In the genomic region with DNA sequence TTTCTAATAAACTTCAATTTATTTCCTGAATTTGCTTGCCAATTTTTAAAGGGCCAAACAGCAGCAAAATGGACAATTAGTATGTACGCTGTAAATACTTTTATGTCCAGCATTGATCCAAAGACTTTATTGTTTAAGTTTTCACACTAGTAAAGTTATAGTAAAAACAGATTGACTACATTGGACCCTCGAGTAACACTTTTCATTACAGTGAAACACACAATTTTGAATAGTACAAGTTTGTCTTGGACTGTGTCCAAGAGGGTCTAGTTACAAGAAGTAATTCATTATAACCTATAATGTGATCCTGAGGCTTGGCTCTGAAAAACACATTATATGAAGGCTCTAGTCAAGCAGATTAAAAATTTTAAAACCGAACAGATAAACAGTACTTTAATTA, we compare ENCODE assay signal across 29 cellular contexts. TPM values are rescaled to one million over a fixed set of nuclear protein-coding genes. Genes with fewer than 3 reads are reported as not detected.
DNase-seq lines count a peak whose midpoint lies in the region; ATAC-seq and TF ChIP-seq lines count a peak whose summit lies in the region.
"Had no signal": no experiment of that assay in that cellular context is flagged by ENCODE, and none has a peak within 500 bp of the region (broad histone marks: within the 10 kb centered on the region; RNA-seq: fewer than 3 reads in every experiment).

No MANE protein-coding gene starts in this region.

- in situ Hi-C loops in mammary epithelial cell (cut with MboI; ENCODE audit: low sequenced_read_pairs in 2 of 2): loop anchor here in 1 of 2 donors (10.0 kb wide), 1 partner anchor 77 kb away; no protein-coding TSS in a partner anchor

- H3K4me2 ChIP-seq in mammary epithelial cell (ENCODE audit: insufficient read depth, low read depth, low read length): peak overlapping the region; percentile 66
- H3K4me2 ChIP-seq in hepatocyte: no peak overlapping the region
- H3K4me2 ChIP-seq: BLaER1, GM23338 had no signal

- H3K27ac ChIP-seq in mammary epithelial cell (ENCODE audit: insufficient read depth, low read depth, low read length): no peak overlapping the region
- H3K27ac ChIP-seq in hepatocyte: no peak overlapping the region
- H3K27ac ChIP-seq: BLaER1, RWPE1, SJSA1, skin epidermis, WERI-Rb-1 had no signal

- no peak for ATAC-seq in GM19463 (IDR thresholded peaks at IDR 0.05; ENCODE audit: unreplicated experiment)
- ATAC-seq: effector memory CD8-positive, alpha-beta T cell; GM23338; left lobe of liver; stimulated activated naive B cell treated with anti-CD40 and anti-IgM and Interleukin-4, amounts not matched to agents 10 μg/mL and 1 μg/mL and 100 μg/mL, for 72 hours had no signal

- peaks cover 30% of the 10 kb centered on the region for H3K36me3 ChIP-seq in mammary epithelial cell (ENCODE audit: insufficient read depth, low read length)
- no peaks in the 10 kb centered on the region for H3K36me3 ChIP-seq in hepatocyte (replicated peaks; ENCODE audit: insufficient read depth, low read depth)
- H3K36me3 ChIP-seq: BLaER1, SJSA1, WERI-Rb-1 had no signal

- H3K9ac ChIP-seq in mammary epithelial cell (ENCODE audit: insufficient read depth, low read length): no peak overlapping the region
- H3K9ac ChIP-seq: BLaER1 had no signal

- H3K4me3 ChIP-seq in mammary epithelial cell (replicated peaks in 1 of 3; ENCODE audit: insufficient read depth in 1 of 3, low read depth in 2 of 3, low read length in 3 of 3) (no peak overlapping the region), hepatocyte (no peak overlapping the region)
- H3K4me3 ChIP-seq: BLaER1, GM23338, SJSA1, skin epidermis had no signal

- CTCF ChIA-PET in mammary epithelial cell (lab: Charles Lee; ENCODE audit: low non-redundant PET): no interaction called here

- TF ChIP-seq RAD21 in Ishikawa (IDR thresholded peaks at IDR 0.05; ENCODE audit: low read depth): no peak

- H2AFZ ChIP-seq in mammary epithelial cell (ENCODE audit: low read depth, low read length) (no peak overlapping the region), hepatocyte (no peak overlapping the region)
- H2AFZ ChIP-seq: GM23338 had no signal

- peak; percentile 80 for TF ChIP-seq EP300 in Ishikawa (IDR thresholded peaks at IDR 0.05; ENCODE audit: borderline replicate concordance)

- no peaks in the 10 kb centered on the region for H3K9me2 ChIP-seq in hepatocyte (replicated peaks; ENCODE audit: insufficient read depth)

- peak; percentile 87 for DNase-seq in NCI-H1105 treated with DMSO at 0.1 percent for 48 hours (lab: John Stamatoyannopoulos, UW)
- DNase-seq in NCI-H69 (lab: John Stamatoyannopoulos, UW): peak; percentile 89
- DNase-seq in mammary epithelial cell: no peak
- DNase-seq in hepatocyte (ENCODE audit: low spot score): no peak
- no peak for DNase-seq in NCI-H526 (lab: John Stamatoyannopoulos, UW)
- DNase-seq: activated CD4-positive, alpha-beta T cell treated with anti-CD3 and anti-CD28 coated beads, Interleukin-2, amount 10 ng/mL, durations not matched to agents 24 days and 14 days; activated CD8-positive, alpha-beta memory T cell treated with anti-CD3 and anti-CD28 coated beads for 24 hours; activated naive CD8-positive, alpha-beta T cell treated with anti-CD3 and anti-CD28 coated beads for 36 hours; activated T-cell treated with anti-CD3 and anti-CD28 coated beads for 4 hours; anterior cingulate cortex; cortex of kidney; DND-41; effector memory CD8-positive, alpha-beta T cell; HFFc6; NCI-H1694; NCI-H226; stimulated activated naive B cell treated with anti-CD40 and anti-IgM and Interleukin-4, amounts not matched to agents 10 μg/mL and 1 μg/mL and 100 μg/mL, for 72 hours; substantia nigra; T1000; trophoblast cell; WERI-Rb-1 had no signal

- intact Hi-C loops in mammary epithelial cell (cut with micrococcal nuclease): no loop called here

- H3K4me1 ChIP-seq in mammary epithelial cell (ENCODE audit: insufficient read depth, low read length) (peaks cover 33% of the 10 kb centered on the region), hepatocyte (ENCODE audit: insufficient read depth) (no peaks in the 10 kb centered on the region)
- H3K4me1 ChIP-seq: BLaER1, SJSA1 had no signal

- dilution Hi-C loops in mammary epithelial cell (cut with HindIII; ENCODE audit: low sequenced_read_pairs): no loop called here

- 22% methylated on average over 3 of the region's 3 CpGs for WGBS in mammary epithelial cell (ENCODE audit: low coverage, missing lambda C conversion rate)
- WGBS in hepatocyte (ENCODE audit: low lambda C conversion rate, missing lambda C conversion rate): 43% methylated on average over 3 of the region's 3 CpGs

- H3K9me3 ChIP-seq in mammary epithelial cell (replicated peaks; ENCODE audit: insufficient read depth, low read length) (no peaks in the 10 kb centered on the region), hepatocyte (ENCODE audit: low read depth) (no peaks in the 10 kb centered on the region)
- H3K9me3 ChIP-seq: BLaER1, SJSA1 had no signal

- peaks cover 81% of the 10 kb centered on the region for H3K79me2 ChIP-seq in mammary epithelial cell (ENCODE audit: insufficient read depth, low read length)
- no peaks in the 10 kb centered on the region for H3K79me2 ChIP-seq in hepatocyte

- TF ChIP-seq CTCF in mammary epithelial cell (conservative IDR thresholded peaks at IDR 0.05 in 1 of 2, IDR thresholded peaks at IDR 0.05 in 1 of 2; ENCODE audit: extremely low read depth in 1 of 2, insufficient read depth in 1 of 2, low read depth in 1 of 2, low read length in 2 of 2): no peak
- TF ChIP-seq CTCF in hepatocyte (IDR thresholded peaks at IDR 0.05; ENCODE audit: poor library complexity): no peak

- H4K20me1 ChIP-seq in mammary epithelial cell (ENCODE audit: insufficient read depth, low read length): no peaks in the 10 kb centered on the region
- no peaks in the 10 kb centered on the region for H4K20me1 ChIP-seq in hepatocyte (ENCODE audit: insufficient read depth, poor library complexity, severe bottlenecking)
- H4K20me1 ChIP-seq: BLaER1 had no signal

- H3K27me3 ChIP-seq in mammary epithelial cell (ENCODE audit: insufficient read depth, low read length): no peaks in the 10 kb centered on the region
- no peaks in the 10 kb centered on the region for H3K27me3 ChIP-seq in hepatocyte
- H3K27me3 ChIP-seq: BLaER1, SJSA1 had no signal

- no TSS peak for BruUV-seq in mammary epithelial cell (replicated peaks; lab: Mats Ljungman, UMichigan)

TF ChIP-seq in Ishikawa, 13 proteins besides CTCF, POLR2A, EP300 and RAD21:
- TF ChIP-seq TCF12 (IDR thresholded peaks at IDR 0.05; ENCODE audit: low read depth) (peak; percentile 58; the same call in 1 of the 2 replicates), TEAD4 (IDR thresholded peaks at IDR 0.05) (peak; percentile 26; the same call in 1 of the 2 replicates), NFIC (IDR thresholded peaks at IDR 0.05) (peak; percentile 96), TAF1 (IDR thresholded peaks at IDR 0.05; ENCODE audit: low read depth) (no peak), REST (IDR thresholded peaks at IDR 0.05; ENCODE audit: low read depth) (no peak), FOXM1 (IDR thresholded peaks at IDR 0.05; ENCODE audit: borderline replicate concordance, low read depth) (peak; percentile 77)
- TF ChIP-seq, protein P1, sequence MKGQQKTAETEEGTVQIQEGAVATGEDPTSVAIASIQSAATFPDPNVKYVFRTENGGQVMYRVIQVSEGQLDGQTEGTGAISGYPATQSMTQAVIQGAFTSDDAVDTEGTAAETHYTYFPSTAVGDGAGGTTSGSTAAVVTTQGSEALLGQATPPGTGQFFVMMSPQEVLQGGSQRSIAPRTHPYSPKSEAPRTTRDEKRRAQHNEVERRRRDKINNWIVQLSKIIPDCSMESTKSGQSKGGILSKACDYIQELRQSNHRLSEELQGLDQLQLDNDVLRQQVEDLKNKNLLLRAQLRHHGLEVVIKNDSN (IDR thresholded peaks at IDR 0.05): no peak

RNA-seq across cellular contexts. Expression of gene RBBP8, which starts 11.4 kb away (rescaled TPM):
- total RNA-seq in mammary epithelial cell (100 to 1,000 TPM; 165 to 692 TPM), hepatocyte (17.3 and 25.7 TPM in 2 replicates)
- polyA plus RNA-seq in mammary epithelial cell (91.8 TPM), hepatocyte (13.1 and 15.4 TPM in 2 replicates)
- polyA minus RNA-seq in mammary epithelial cell: 59.2 TPM

Comparison
In these comparisons a context has a peak if more than half of its experiments do, and no peak if none do; other contexts are left out.
1. DNase-seq: peak in NCI-H1105 treated with DMSO at 0.1 percent for 48 hours (single experiment) and NCI-H69 (single experiment); none in mammary epithelial cell (single experiment), hepatocyte (single experiment) and NCI-H526 (0 of 2).